ENCODE assay signal across 1 cellular context in the genomic region with DNA sequence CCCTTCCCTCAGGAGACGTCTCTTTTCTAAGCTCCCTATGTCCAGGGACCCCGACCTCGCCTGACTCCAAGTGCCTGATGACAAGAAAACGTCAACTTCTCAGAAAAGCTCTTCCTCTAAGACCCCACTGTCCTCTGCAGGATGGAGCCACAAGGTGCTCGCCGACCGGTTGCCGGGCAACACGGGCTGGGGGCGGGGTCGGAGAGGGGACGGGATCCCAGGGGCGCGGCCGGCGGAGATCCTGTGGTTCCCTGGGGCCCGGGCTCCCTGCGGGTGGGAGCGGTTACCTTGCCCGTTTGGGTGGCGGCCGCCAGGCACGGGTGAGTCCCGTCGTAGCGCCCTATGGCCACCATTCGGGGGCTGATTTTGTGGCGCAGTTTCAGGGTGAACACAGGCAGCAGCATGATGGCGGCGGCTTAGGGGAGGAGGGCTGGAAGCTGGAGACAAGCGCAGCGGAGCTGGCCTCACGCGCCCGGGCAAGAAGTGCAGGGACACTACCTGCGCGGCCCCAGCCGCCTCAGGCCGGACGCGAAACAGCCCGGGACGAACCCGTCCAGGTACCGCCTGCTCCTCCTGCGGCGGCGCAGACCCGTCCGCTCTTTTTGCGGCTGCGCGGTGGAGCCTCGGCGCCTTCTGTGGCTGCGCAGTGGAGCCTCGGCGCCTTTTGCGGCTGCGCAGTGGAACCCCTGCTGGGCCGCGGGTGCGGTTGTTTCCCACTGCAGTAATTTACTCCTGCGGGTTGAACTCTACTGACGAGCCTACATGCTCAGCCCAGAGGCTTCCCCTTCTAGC.
TF ChIP-seq lines count a peak whose summit lies in the region.

A gene with protein sequence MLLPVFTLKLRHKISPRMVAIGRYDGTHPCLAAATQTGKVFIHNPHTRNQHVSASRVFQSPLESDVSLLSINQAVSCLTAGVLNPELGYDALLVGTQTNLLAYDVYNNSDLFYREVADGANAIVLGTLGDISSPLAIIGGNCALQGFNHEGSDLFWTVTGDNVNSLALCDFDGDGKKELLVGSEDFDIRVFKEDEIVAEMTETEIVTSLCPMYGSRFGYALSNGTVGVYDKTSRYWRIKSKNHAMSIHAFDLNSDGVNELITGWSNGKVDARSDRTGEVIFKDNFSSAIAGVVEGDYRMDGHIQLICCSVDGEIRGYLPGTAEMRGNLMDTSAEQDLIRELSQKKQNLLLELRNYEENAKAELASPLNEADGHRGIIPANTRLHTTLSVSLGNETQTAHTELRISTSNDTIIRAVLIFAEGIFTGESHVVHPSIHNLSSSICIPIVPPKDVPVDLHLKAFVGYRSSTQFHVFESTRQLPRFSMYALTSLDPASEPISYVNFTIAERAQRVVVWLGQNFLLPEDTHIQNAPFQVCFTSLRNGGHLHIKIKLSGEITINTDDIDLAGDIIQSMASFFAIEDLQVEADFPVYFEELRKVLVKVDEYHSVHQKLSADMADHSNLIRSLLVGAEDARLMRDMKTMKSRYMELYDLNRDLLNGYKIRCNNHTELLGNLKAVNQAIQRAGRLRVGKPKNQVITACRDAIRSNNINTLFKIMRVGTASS (minus strand): TSS at position 566 of the 792 bp plus-strand sequence. CDS start 162 bp downstream, at position 404.

TF ChIP-seq in HepG2, 621 proteins besides CTCF, POLR2A, EP300 and RAD21 (continued from another document and continues in another):
- TF ChIP-seq, protein P1, sequence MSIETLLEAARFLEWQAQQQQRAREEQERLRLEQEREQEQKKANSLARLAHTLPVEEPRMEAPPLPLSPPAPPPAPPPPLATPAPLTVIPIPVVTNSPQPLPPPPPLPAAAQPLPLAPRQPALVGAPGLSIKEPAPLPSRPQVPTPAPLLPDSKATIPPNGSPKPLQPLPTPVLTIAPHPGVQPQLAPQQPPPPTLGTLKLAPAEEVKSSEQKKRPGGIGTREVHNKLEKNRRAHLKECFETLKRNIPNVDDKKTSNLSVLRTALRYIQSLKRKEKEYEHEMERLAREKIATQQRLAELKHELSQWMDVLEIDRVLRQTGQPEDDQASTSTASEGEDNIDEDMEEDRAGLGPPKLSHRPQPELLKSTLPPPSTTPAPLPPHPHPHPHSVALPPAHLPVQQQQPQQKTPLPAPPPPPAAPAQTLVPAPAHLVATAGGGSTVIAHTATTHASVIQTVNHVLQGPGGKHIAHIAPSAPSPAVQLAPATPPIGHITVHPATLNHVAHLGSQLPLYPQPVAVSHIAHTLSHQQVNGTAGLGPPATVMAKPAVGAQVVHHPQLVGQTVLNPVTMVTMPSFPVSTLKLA (IDR thresholded peaks at IDR 0.05) = no peak
- TF ChIP-seq JUN (CRISPR knock-in tag; IDR thresholded peaks at IDR 0.05) (0 out of 2 replicates have a peak, but pooled peaks have one; percentile 7), MTA1 (CRISPR knock-in tag; IDR thresholded peaks at IDR 0.05; ENCODE audit: borderline replicate concordance) (peak; percentile 73; the same call in 1 of the 2 replicates), ARNTL (CRISPR knock-in tag; IDR thresholded peaks at IDR 0.05) (0 out of 2 replicates have a peak, but pooled peaks have one; percentile 26), XRCC5 (optimal IDR thresholded peaks at IDR 0.05; ENCODE audit: low read length) (peak; percentile 25), GTF2F1 (IDR thresholded peaks at IDR 0.05; ENCODE audit: low read length) (no peak), ZNF414 (CRISPR knock-in tag; IDR thresholded peaks at IDR 0.05) (no peak; the same call in 1 of the 2 replicates), STAT5B (CRISPR knock-in tag; IDR thresholded peaks at IDR 0.05) (0 out of 2 replicates have a peak, but pooled peaks have one; percentile 29), ZNF549 (CRISPR knock-in tag; IDR thresholded peaks at IDR 0.05) (no peak), CC2D1A (CRISPR knock-in tag; IDR thresholded peaks at IDR 0.05) (no peak), ZNF674 (CRISPR knock-in tag; IDR thresholded peaks at IDR 0.05; ENCODE audit: low read depth) (no peak), MIER3 (CRISPR knock-in tag; IDR thresholded peaks at IDR 0.05; ENCODE audit: borderline replicate concordance) (no peak), POLR2G (IDR thresholded peaks at IDR 0.05; ENCODE audit: low read depth, low read length) (peak; percentile 97), ZNF766 (CRISPR knock-in tag; IDR thresholded peaks at IDR 0.05; ENCODE audit: borderline replicate concordance) (peak; percentile 53; the same call in 1 of the 2 replicates), RFX1 (IDR thresholded peaks at IDR 0.05) (peak; percentile 69), HDAC2 (CRISPR knock-in tag; IDR thresholded peaks at IDR 0.05) (peak; percentile 80), SNAI1 (CRISPR knock-in tag; IDR thresholded peaks at IDR 0.05; ENCODE audit: borderline replicate concordance) (0 out of 2 replicates have a peak, but pooled peaks have one; percentile 64), ZNF335 (CRISPR knock-in tag; IDR thresholded peaks at IDR 0.05) (no peak), KIAA2018 (CRISPR knock-in tag; IDR thresholded peaks at IDR 0.05; ENCODE audit: borderline replicate concordance) (0 out of 2 replicates have a peak, but pooled peaks have one; percentile 76), TBX2 (CRISPR knock-in tag; IDR thresholded peaks at IDR 0.05; ENCODE audit: borderline replicate concordance) (peak; percentile 86), CHD4 (IDR thresholded peaks at IDR 0.05; ENCODE audit: borderline replicate concordance, low read length) (no peak), HCFC1 (IDR thresholded peaks at IDR 0.05; ENCODE audit: low read depth, low read length) (peak; percentile 30; the same call in 1 of the 2 replicates), ZSCAN22 (CRISPR knock-in tag; IDR thresholded peaks at IDR 0.05) (no peak), ZNF781 (CRISPR knock-in tag; IDR thresholded peaks at IDR 0.05; ENCODE audit: borderline replicate concordance, not compliant biosample characterization) (no peak), MED13 (CRISPR knock-in tag; IDR thresholded peaks at IDR 0.05) (peak; percentile 45; the same call in 1 of the 2 replicates), TBX3 (IDR thresholded peaks at IDR 0.05; ENCODE audit: borderline replicate concordance) (no peak), CHCHD3 (CRISPR knock-in tag; IDR thresholded peaks at IDR 0.05) (0 out of 2 replicates have a peak, but pooled peaks have one; percentile 23), ATF7-NPFF (CRISPR knock-in tag; IDR thresholded peaks at IDR 0.05; ENCODE audit: low read depth) (peak; percentile 86; the same call in 1 of the 2 replicates), CREBL2 (CRISPR knock-in tag; IDR thresholded peaks at IDR 0.05; ENCODE audit: borderline replicate concordance) (peak; percentile 95; the same call in 1 of the 2 replicates), ZNF484 (CRISPR knock-in tag; IDR thresholded peaks at IDR 0.05; ENCODE audit: borderline replicate concordance, low read depth) (peak; percentile 42; the same call in 1 of the 2 replicates)
- TF ChIP-seq, protein P2, sequence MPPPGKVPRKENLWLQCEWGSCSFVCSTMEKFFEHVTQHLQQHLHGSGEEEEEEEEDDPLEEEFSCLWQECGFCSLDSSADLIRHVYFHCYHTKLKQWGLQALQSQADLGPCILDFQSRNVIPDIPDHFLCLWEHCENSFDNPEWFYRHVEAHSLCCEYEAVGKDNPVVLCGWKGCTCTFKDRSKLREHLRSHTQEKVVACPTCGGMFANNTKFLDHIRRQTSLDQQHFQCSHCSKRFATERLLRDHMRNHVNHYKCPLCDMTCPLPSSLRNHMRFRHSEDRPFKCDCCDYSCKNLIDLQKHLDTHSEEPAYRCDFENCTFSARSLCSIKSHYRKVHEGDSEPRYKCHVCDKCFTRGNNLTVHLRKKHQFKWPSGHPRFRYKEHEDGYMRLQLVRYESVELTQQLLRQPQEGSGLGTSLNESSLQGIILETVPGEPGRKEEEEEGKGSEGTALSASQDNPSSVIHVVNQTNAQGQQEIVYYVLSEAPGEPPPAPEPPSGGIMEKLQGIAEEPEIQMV (CRISPR knock-in tag; IDR thresholded peaks at IDR 0.05; ENCODE audit: low read depth) = peak; percentile 34; the same call in 1 of the 2 replicates
- TF ChIP-seq, protein P3, sequence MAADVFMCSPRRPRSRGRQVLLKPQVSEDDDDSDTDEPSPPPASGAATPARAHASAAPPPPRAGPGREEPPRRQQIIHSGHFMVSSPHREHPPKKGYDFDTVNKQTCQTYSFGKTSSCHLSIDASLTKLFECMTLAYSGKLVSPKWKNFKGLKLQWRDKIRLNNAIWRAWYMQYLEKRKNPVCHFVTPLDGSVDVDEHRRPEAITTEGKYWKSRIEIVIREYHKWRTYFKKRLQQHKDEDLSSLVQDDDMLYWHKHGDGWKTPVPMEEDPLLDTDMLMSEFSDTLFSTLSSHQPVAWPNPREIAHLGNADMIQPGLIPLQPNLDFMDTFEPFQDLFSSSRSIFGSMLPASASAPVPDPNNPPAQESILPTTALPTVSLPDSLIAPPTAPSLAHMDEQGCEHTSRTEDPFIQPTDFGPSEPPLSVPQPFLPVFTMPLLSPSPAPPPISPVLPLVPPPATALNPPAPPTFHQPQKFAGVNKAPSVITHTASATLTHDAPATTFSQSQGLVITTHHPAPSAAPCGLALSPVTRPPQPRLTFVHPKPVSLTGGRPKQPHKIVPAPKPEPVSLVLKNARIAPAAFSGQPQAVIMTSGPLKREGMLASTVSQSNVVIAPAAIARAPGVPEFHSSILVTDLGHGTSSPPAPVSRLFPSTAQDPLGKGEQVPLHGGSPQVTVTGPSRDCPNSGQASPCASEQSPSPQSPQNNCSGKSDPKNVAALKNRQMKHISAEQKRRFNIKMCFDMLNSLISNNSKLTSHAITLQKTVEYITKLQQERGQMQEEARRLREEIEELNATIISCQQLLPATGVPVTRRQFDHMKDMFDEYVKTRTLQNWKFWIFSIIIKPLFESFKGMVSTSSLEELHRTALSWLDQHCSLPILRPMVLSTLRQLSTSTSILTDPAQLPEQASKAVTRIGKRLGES (CRISPR knock-in tag; IDR thresholded peaks at IDR 0.05; ENCODE audit: borderline replicate concordance) = no peak
